In genomic region chr12:57234571-57235011, GRCh38 we compare ENCODE assay signal across 12 cellular contexts. TPM values are rescaled to one million over a fixed set of nuclear protein-coding genes. Genes with fewer than 3 reads are reported as not detected.
DNase-seq lines count a peak whose midpoint lies in the region; ATAC-seq and TF ChIP-seq lines count a peak whose summit lies in the region.
"Had no signal": no experiment of that assay in that cellular context is flagged by ENCODE, and none has a peak within 500 bp of the region (broad histone marks: within the 10 kb centered on the region; RNA-seq: fewer than 3 reads in every experiment).

No MANE protein-coding gene starts in this region.

- H3K36me3 ChIP-seq in H7 (replicated peaks; ENCODE audit: control insufficient read depth, insufficient read depth, low read length) (peaks cover 34% of the 10 kb centered on the region), ascending aorta (peaks cover 23 to 31% of the 10 kb centered on the region in 2 donors), neural progenitor cell (no peaks in the 10 kb centered on the region)

- H3K4me2 ChIP-seq in neural progenitor cell, result no peak overlapping the region

- no peaks in the 10 kb centered on the region for H3K9me3 ChIP-seq in ascending aorta
- H3K9me3 ChIP-seq in neural progenitor cell (ENCODE audit: low read depth), result no peaks in the 10 kb centered on the region
- H3K9me3 ChIP-seq: colonic mucosa had no signal

- H3K27ac Mint-ChIP-seq in neural progenitor cell, result no peak overlapping the region
- H3K27ac Mint-ChIP-seq in natural killer cell treated with Interleukin-12 subunit alpha and Interleukin-12 subunit beta and Interleukin-15 and Interleukin-18, amount 100 ng/mL, for 72 hours, result no peak overlapping the region

- no peak overlapping the region for H2AFZ ChIP-seq in neural progenitor cell (replicated peaks)

- H3F3A ChIP-seq in neural progenitor cell (ENCODE audit: low read depth), result peaks cover 47% of the 10 kb centered on the region

- H3K27me3 ChIP-seq in H7 (ENCODE audit: control insufficient read depth, insufficient read depth, low read length), result peaks cover 46% of the 10 kb centered on the region
- peaks cover 8% of the 10 kb centered on the region for H3K27me3 ChIP-seq in ascending aorta
- peaks cover 51% of the 10 kb centered on the region for H3K27me3 ChIP-seq in neural progenitor cell

- TF ChIP-seq CTCF in C4-2B (conservative IDR thresholded peaks at IDR 0.05) (no peak), ascending aorta (IDR thresholded peaks at IDR 0.05) (no peak), neural progenitor cell (IDR thresholded peaks at IDR 0.05) (no peak)

- peaks cover 35% of the 10 kb centered on the region for H3K27me3 Mint-ChIP-seq in neural progenitor cell (ENCODE audit: insufficient read depth, low read depth)
- H3K27me3 Mint-ChIP-seq in natural killer cell treated with Interleukin-12 subunit alpha and Interleukin-12 subunit beta and Interleukin-15 and Interleukin-18, amount 100 ng/mL, for 72 hours, result peaks cover 21 to 24% of the 10 kb centered on the region in 2 donors

- DNase-seq in H7 (peak; percentile 22), ascending aorta (ENCODE audit: low spot score in 2 of 2) (no peak), neural progenitor cell (ENCODE audit: low spot score) (no peak), D341Med (ENCODE audit: low spot score) (no peak)
- DNase-seq in natural killer cell treated with Interleukin-12 subunit alpha and Interleukin-12 subunit beta and Interleukin-15 and Interleukin-18, amount 100 ng/mL, for 72 hours (ENCODE audit: low spot score), result no peak
- DNase-seq: activated naive CD4-positive, alpha-beta T cell treated with anti-CD3 and anti-CD28 coated beads, Interleukin-2, amount 50 U/mL, for 16 hours; colonic mucosa; NCI-H2171; T-helper 2 cell had no signal

- peaks cover 17% of the 10 kb centered on the region for H3K79me2 ChIP-seq in neural progenitor cell (ENCODE audit: low read depth)

- no peak overlapping the region for H3K4me3 ChIP-seq in H7 (ENCODE audit: insufficient read depth, low read depth, low read length)
- H3K4me3 ChIP-seq in ascending aorta, result no peak overlapping the region
- no peak overlapping the region for H3K4me3 ChIP-seq in neural progenitor cell
- H3K4me3 ChIP-seq: colonic mucosa had no signal

- no peak for ATAC-seq in esophagus mucosa
- no peak for ATAC-seq in GM21619 (IDR thresholded peaks at IDR 0.05; ENCODE audit: unreplicated experiment)
- ATAC-seq in natural killer cell treated with Interleukin-12 subunit alpha and Interleukin-12 subunit beta and Interleukin-15 and Interleukin-18, amount 100 ng/mL, for 72 hours, result no peak

- no peak overlapping the region for H3K9ac ChIP-seq in neural progenitor cell

- peaks cover 46% of the 10 kb centered on the region for H4K20me1 ChIP-seq in neural progenitor cell (ENCODE audit: low read depth)

- H3K36me3 Mint-ChIP-seq in neural progenitor cell, result peaks cover 22% of the 10 kb centered on the region
- peaks cover 19% of the 10 kb centered on the region for H3K36me3 Mint-ChIP-seq in natural killer cell treated with Interleukin-12 subunit alpha and Interleukin-12 subunit beta and Interleukin-15 and Interleukin-18, amount 100 ng/mL, for 72 hours

- H3K4me1 Mint-ChIP-seq in neural progenitor cell, result peaks cover 43% of the 10 kb centered on the region
- peaks cover 34 to 50% of the 10 kb centered on the region in 2 donors for H3K4me1 Mint-ChIP-seq in natural killer cell treated with Interleukin-12 subunit alpha and Interleukin-12 subunit beta and Interleukin-15 and Interleukin-18, amount 100 ng/mL, for 72 hours (ENCODE audit: low read depth in 2 of 2)

- intact Hi-C loops in ascending aorta (cut with DNase I), result loop anchor here (5.0 kb wide), 1 partner anchor 482 kb away; the partner anchor contains the start of gene PRIM1

- peaks cover 13 to 25% of the 10 kb centered on the region in 2 donors for H3K4me1 ChIP-seq in ascending aorta
- H3K4me1 ChIP-seq in neural progenitor cell, result peaks cover 48% of the 10 kb centered on the region

- H3K27ac ChIP-seq in C4-2B (peak overlapping the region; percentile 6; the same call in 1 of the 2 replicates), ascending aorta (peak overlapping the region; percentile 65 to 74), neural progenitor cell (no peak overlapping the region)
- H3K27ac ChIP-seq: colonic mucosa had no signal

- H3K9me3 Mint-ChIP-seq in neural progenitor cell, result no peaks in the 10 kb centered on the region
- no peaks in the 10 kb centered on the region for H3K9me3 Mint-ChIP-seq in natural killer cell treated with Interleukin-12 subunit alpha and Interleukin-12 subunit beta and Interleukin-15 and Interleukin-18, amount 100 ng/mL, for 72 hours

- peak overlapping the region; percentile 5 for H3K4me3 Mint-ChIP-seq in neural progenitor cell
- no peak overlapping the region for H3K4me3 Mint-ChIP-seq in natural killer cell treated with Interleukin-12 subunit alpha and Interleukin-12 subunit beta and Interleukin-15 and Interleukin-18, amount 100 ng/mL, for 72 hours

RNA-seq across cellular contexts. Expression of gene SHMT2, which starts 5.1 kb away (rescaled TPM):
- total RNA-seq in H7 (2014; rRNA removed; shearing (Covaris generic)), result 355 and 399 TPM in 2 replicates
- total RNA-seq in ascending aorta (136 TPM), neural progenitor cell (ENCODE audit: low replicate concordance) (90.2 and 166 TPM in 2 replicates), esophagus mucosa (126 TPM)
- 100 to 1,000 TPM; 262 to 355 TPM for total RNA-seq in natural killer cell treated with Interleukin-12 subunit alpha and Interleukin-12 subunit beta and Interleukin-15 and Interleukin-18, amount 100 ng/mL, for 72 hours

RNA-seq across cellular contexts. Expression of gene STAC3, which starts 16.4 kb away (rescaled TPM):
- 0.90 and 1.6 TPM in 2 replicates for total RNA-seq in H7 (2014; rRNA removed; shearing (Covaris generic))
- total RNA-seq in ascending aorta, result not detected
- 1.1 and 5.1 TPM in 2 replicates for total RNA-seq in neural progenitor cell (ENCODE audit: low replicate concordance)
- total RNA-seq in esophagus mucosa, result 1.1 TPM
- total RNA-seq in natural killer cell treated with Interleukin-12 subunit alpha and Interleukin-12 subunit beta and Interleukin-15 and Interleukin-18, amount 100 ng/mL, for 72 hours, result 1 to 10 TPM; 2.5 to 6.1 TPM

RNA-seq across cellular contexts. Expression of gene NXPH4, which starts 18.0 kb away (rescaled TPM):
- 0.74 and 2.2 TPM in 2 replicates for total RNA-seq in H7 (2014; rRNA removed; shearing (Covaris generic))
- total RNA-seq in ascending aorta (not detected), neural progenitor cell (ENCODE audit: low replicate concordance) (0.28 TPM in 1 of 2 replicates, not detected in the other), esophagus mucosa (6.7 TPM)
- total RNA-seq in natural killer cell treated with Interleukin-12 subunit alpha and Interleukin-12 subunit beta and Interleukin-15 and Interleukin-18, amount 100 ng/mL, for 72 hours, result under 1 TPM in 1 of 2 donors, not detected in 1; 0.73 TPM
